Comparison of ENCODE assay signal across 1 cellular context in genomic region chr7:135190703-135191102, GRCh38.
TF ChIP-seq lines count a peak whose summit lies in the region.

No MANE protein-coding gene starts in this region.

TF ChIP-seq in K562, 482 proteins besides CTCF, POLR2A, EP300 and RAD21 (continues in another document):
- TF ChIP-seq NR2F6 (CRISPR knock-in tag; IDR thresholded peaks at IDR 0.05) (no peak), CBFA2T3 (IDR thresholded peaks at IDR 0.05) (no peak), MAFG (tag; conservative IDR thresholded peaks at IDR 0.05) (peak; percentile 53), HMGXB4 (CRISPR knock-in tag; IDR thresholded peaks at IDR 0.05) (no peak), ZNF316 (IDR thresholded peaks at IDR 0.05) (peak; percentile 88), EGR1 (conservative IDR thresholded peaks at IDR 0.05) (no peak), NCOA2 (IDR thresholded peaks at IDR 0.05; ENCODE audit: partially characterized antibody in 2 of 2) (no peak), ZSCAN29 (IDR thresholded peaks at IDR 0.05) (no peak), IRF1 (CRISPR knock-in tag; IDR thresholded peaks at IDR 0.05; ENCODE audit: borderline replicate concordance) (no peak), TCFL5 (CRISPR knock-in tag; conservative IDR thresholded peaks at IDR 0.05) (no peak), POLR3G (IDR thresholded peaks at IDR 0.05; ENCODE audit: extremely low read depth, insufficient read length, insufficient replicate concordance) (no peak), ZNF445 (CRISPR knock-in tag; IDR thresholded peaks at IDR 0.05; ENCODE audit: low read depth) (no peak), LEF1 (IDR thresholded peaks at IDR 0.05) (no peak), CAMTA2 (CRISPR knock-in tag; conservative IDR thresholded peaks at IDR 0.05) (no peak), CSDE1 (IDR thresholded peaks at IDR 0.05) (no peak), C11orf30 (IDR thresholded peaks at IDR 0.05; ENCODE audit: low read depth) (peak; percentile 69), SMAD1 (IDR thresholded peaks at IDR 0.05; ENCODE audit: low read depth, low read length, partially characterized antibody) (no peak), HDAC2 (IDR thresholded peaks at IDR 0.05) (no peak), ZBTB40 (IDR thresholded peaks at IDR 0.05) (no peak), ZBTB40 (CRISPR knock-in tag; IDR thresholded peaks at IDR 0.05) (no peak), ZNF699 (CRISPR knock-in tag; IDR thresholded peaks at IDR 0.05; ENCODE audit: insufficient replicate concordance) (no peak), ZBTB49 (CRISPR knock-in tag; IDR thresholded peaks at IDR 0.05; ENCODE audit: borderline replicate concordance) (no peak), TCF3 (CRISPR knock-in tag; IDR thresholded peaks at IDR 0.05) (no peak), MAFF (IDR thresholded peaks at IDR 0.05; ENCODE audit: low read length) (peak; percentile 40; the same call in 1 of the 2 replicates), ZMIZ1 (IDR thresholded peaks at IDR 0.05; ENCODE audit: low read depth in 2 of 2, low read length in 2 of 2) (no peak)
- TF ChIP-seq, protein P1, sequence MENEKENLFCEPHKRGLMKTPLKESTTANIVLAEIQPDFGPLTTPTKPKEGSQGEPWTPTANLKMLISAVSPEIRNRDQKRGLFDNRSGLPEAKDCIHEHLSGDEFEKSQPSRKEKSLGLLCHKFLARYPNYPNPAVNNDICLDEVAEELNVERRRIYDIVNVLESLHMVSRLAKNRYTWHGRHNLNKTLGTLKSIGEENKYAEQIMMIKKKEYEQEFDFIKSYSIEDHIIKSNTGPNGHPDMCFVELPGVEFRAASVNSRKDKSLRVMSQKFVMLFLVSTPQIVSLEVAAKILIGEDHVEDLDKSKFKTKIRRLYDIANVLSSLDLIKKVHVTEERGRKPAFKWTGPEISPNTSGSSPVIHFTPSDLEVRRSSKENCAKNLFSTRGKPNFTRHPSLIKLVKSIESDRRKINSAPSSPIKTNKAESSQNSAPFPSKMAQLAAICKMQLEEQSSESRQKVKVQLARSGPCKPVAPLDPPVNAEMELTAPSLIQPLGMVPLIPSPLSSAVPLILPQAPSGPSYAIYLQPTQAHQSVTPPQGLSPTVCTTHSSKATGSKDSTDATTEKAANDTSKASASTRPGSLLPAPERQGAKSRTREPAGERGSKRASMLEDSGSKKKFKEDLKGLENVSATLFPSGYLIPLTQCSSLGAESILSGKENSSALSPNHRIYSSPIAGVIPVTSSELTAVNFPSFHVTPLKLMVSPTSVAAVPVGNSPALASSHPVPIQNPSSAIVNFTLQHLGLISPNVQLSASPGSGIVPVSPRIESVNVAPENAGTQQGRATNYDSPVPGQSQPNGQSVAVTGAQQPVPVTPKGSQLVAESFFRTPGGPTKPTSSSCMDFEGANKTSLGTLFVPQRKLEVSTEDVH (IDR thresholded peaks at IDR 0.05; ENCODE audit: low read depth, partially characterized antibody), result no peak
